ENCODE assay signal across 14 cellular contexts in genomic region chr7:101563198-101563901, GRCh38.
"Had no signal": no experiment of that assay in that cellular context is flagged by ENCODE, and none has a peak within 500 bp of the region (broad histone marks: within the 10 kb centered on the region; RNA-seq: fewer than 3 reads in every experiment).

No MANE protein-coding gene starts in this region.

- FAIRE-seq: pancreas, TTC549 had no signal

- H3K4me1 ChIP-seq: esophagus muscularis mucosa, pancreas, testis, uterus had no signal

- H3K27ac ChIP-seq: brain microvascular endothelial cell, esophagus muscularis mucosa, left ventricle myocardium inferior, pancreas, testis, uterus had no signal

- H3K9me3 ChIP-seq: esophagus muscularis mucosa, left ventricle myocardium inferior, testis, uterus had no signal

- ATAC-seq: activated CD4-positive, CD25-positive, alpha-beta regulatory T cell treated with anti-CD3 and anti-CD28 coated beads, Interleukin-2, amount 50 U/mL, for 24 hours; pancreas; T-helper 17 cell had no signal

- DNase-seq: activated effector memory CD4-positive, alpha-beta T cell treated with anti-CD3 and anti-CD28 coated beads, Interleukin-2, amount 50 U/mL, for 16 hours; activated T-cell treated with anti-CD3 and anti-CD28 coated beads, Interleukin-2, amount 50 U/mL, for 24 hours; brain microvascular endothelial cell; glutamatergic neuron; left ventricle myocardium inferior; nephron progenitor cell; stimulated activated CD4-positive, alpha-beta T cell treated with anti-CD3 and anti-CD28 coated beads, Interleukin-2, amount 100 ng/mL, for 48 hours; T-helper 17 cell; testis had no signal

- H3K27me3 ChIP-seq: pancreas, testis, uterus had no signal

- H3K36me3 ChIP-seq: brain microvascular endothelial cell, esophagus muscularis mucosa, left ventricle myocardium inferior, pancreas, uterus had no signal

- H3K4me3 ChIP-seq: esophagus muscularis mucosa, left ventricle myocardium inferior, pancreas, testis, uterus had no signal
